In the genomic region with DNA sequence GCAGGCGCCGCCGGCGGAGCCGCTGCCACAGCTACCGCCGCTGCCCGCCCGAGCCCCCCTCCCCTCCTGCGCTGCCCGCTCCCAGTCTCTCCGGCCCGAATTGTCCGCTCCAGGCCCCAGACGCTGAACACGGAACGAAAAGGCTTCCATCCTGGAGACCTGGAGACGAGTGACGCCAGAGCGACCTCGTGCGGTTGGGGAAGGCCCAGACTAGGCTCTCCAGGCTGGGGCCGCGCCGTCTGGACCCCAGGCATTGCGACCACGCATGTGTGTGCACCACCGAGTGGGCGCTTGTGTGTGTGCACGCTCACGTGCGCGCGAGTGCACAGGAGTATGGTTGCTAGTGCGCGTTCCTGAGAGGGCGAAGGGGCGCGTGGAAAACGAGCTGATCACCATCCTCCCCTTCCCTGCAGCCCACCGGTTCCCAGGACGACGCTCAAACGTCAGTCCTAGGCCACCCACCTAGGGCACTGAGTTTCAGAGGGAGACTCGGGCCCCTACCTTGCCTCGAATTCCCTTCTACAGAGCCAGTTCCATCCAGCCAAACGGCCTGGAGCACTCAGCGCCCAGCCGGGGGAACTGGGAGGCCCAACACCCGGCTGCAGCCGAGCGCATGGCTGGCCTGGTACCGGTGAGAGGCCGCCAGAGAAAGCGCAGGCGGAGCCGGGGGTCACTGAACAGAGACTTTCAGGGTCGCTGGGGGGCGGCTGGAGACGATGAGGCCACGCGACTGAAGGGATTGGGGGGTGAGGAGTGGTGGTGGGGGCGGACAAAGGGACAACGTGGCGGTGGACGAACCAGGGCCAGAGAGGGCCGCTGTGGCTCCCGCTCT, we compare ENCODE assay signal across 8 cellular contexts. TPM values are rescaled to one million over a fixed set of nuclear protein-coding genes. Genes with fewer than 3 reads are reported as not detected.
A peak's percentile ranks its signal among the peaks of the same experiment; 100 is the strongest.
DNase-seq lines count a peak whose midpoint lies in the region; ATAC-seq and TF ChIP-seq lines count a peak whose summit lies in the region.

No MANE protein-coding gene starts in this region.

- peak overlapping the region; percentile 17 for H3K4me3 Mint-ChIP-seq in activated CD4-positive, alpha-beta T cell treated with anti-CD3 and anti-CD28 coated beads for 36 hours

- peaks cover 31% of the 10 kb centered on the region for H3K4me1 Mint-ChIP-seq in activated CD4-positive, alpha-beta T cell treated with anti-CD3 and anti-CD28 coated beads for 36 hours

- H3K27ac ChIP-seq in rectal smooth muscle tissue (ENCODE audit: low read depth, low read length) = no peak overlapping the region

- ATAC-seq in activated CD4-positive, alpha-beta T cell treated with anti-CD3 and anti-CD28 coated beads for 36 hours = no peak
- ATAC-seq in GM21717 (IDR thresholded peaks at IDR 0.05; ENCODE audit: unreplicated experiment) = no peak

- no peaks in the 10 kb centered on the region for H3K36me3 Mint-ChIP-seq in activated CD4-positive, alpha-beta T cell treated with anti-CD3 and anti-CD28 coated beads for 36 hours (ENCODE audit: low read depth)

- DNase-seq in activated CD4-positive, alpha-beta T cell treated with anti-CD3 and anti-CD28 coated beads for 36 hours = peak; percentile 56
- DNase-seq in activated CD4-positive, alpha-beta T cell treated with anti-CD3 and anti-CD28 coated beads for 4 hours = no peak
- peak; percentile 17 to 61 for DNase-seq in NCI-H524 (lab: John Stamatoyannopoulos, UW)
- no peak for DNase-seq in epithelial cell of proximal tubule (ENCODE audit: low read depth)
- no peak for DNase-seq in HPDE6-E6E7 (ENCODE audit: extremely low spot score)
- DNase-seq in middle frontal gyrus (ENCODE audit: extremely low spot score, low spot score) = no peak

- POLR2A ChIA-PET in activated CD4-positive, alpha-beta T cell treated with anti-CD3 and anti-CD28 coated beads for 36 hours (lab: Charles Lee) = no interaction called here

- peak; percentile 49 for TF ChIP-seq CTCF in epithelial cell of proximal tubule (conservative IDR thresholded peaks at IDR 0.05; ENCODE audit: low read depth, low read length)

- H3K4me3 ChIP-seq in epithelial cell of proximal tubule (ENCODE audit: low read depth, low read length) = no peak overlapping the region
- peak overlapping the region; percentile 13 for H3K4me3 ChIP-seq in rectal smooth muscle tissue (ENCODE audit: low read length)

- H3K9ac ChIP-seq in rectal smooth muscle tissue (ENCODE audit: low read length) = no peak overlapping the region

- no peak overlapping the region for H3K27ac Mint-ChIP-seq in activated CD4-positive, alpha-beta T cell treated with anti-CD3 and anti-CD28 coated beads for 36 hours

- H3K4me1 ChIP-seq in rectal smooth muscle tissue (ENCODE audit: control insufficient read depth, insufficient read depth, low read length) = peaks cover 3% of the 10 kb centered on the region

- H3K36me3 ChIP-seq in rectal smooth muscle tissue (ENCODE audit: control insufficient read depth, insufficient read depth, low read length) = no peaks in the 10 kb centered on the region

- intact Hi-C loops in activated CD4-positive, alpha-beta T cell treated with anti-CD3 and anti-CD28 coated beads for 36 hours (cut with DNase I, micrococcal nuclease) = loop anchor here (1.0 to 2.0 kb wide), 3 partner anchors 10 to 83 kb away; no protein-coding TSS in a partner anchor

- peaks cover 79% of the 10 kb centered on the region for H3K27me3 Mint-ChIP-seq in activated CD4-positive, alpha-beta T cell treated with anti-CD3 and anti-CD28 coated beads for 36 hours

- no peaks in the 10 kb centered on the region for H3K9me3 Mint-ChIP-seq in activated CD4-positive, alpha-beta T cell treated with anti-CD3 and anti-CD28 coated beads for 36 hours (ENCODE audit: low read depth)

- CTCF ChIA-PET in activated CD4-positive, alpha-beta T cell treated with anti-CD3 and anti-CD28 coated beads for 36 hours (lab: Charles Lee) = interaction anchor here (0.6 to 5.0 kb wide), 7 partner anchors 9 to 1498 kb away, joined by 3 to 47 read pairs (median 6); no protein-coding TSS in a partner anchor

- H3K27me3 ChIP-seq in rectal smooth muscle tissue (ENCODE audit: control insufficient read depth, insufficient read depth, low read length) = peaks cover 77% of the 10 kb centered on the region

RNA-seq across cellular contexts. Expression of gene LBX1, which starts 11.6 kb away (rescaled TPM):
- total RNA-seq in activated CD4-positive, alpha-beta T cell treated with anti-CD3 and anti-CD28 coated beads for 36 hours = not detected
- not detected in 2 replicates for total RNA-seq in epithelial cell of proximal tubule

Comparison
In these comparisons a context has a peak if more than half of its experiments do, and no peak if none do; other contexts are left out.
1. DNase-seq: peak in activated CD4-positive, alpha-beta T cell treated with anti-CD3 and anti-CD28 coated beads for 36 hours (single experiment) and NCI-H524 (2 of 2); none in activated CD4-positive, alpha-beta T cell treated with anti-CD3 and anti-CD28 coated beads for 4 hours (0 of 2), epithelial cell of proximal tubule (single experiment), HPDE6-E6E7 (single experiment) and middle frontal gyrus (single experiment).